ENCODE assay signal across 29 cellular contexts in the genomic region with DNA sequence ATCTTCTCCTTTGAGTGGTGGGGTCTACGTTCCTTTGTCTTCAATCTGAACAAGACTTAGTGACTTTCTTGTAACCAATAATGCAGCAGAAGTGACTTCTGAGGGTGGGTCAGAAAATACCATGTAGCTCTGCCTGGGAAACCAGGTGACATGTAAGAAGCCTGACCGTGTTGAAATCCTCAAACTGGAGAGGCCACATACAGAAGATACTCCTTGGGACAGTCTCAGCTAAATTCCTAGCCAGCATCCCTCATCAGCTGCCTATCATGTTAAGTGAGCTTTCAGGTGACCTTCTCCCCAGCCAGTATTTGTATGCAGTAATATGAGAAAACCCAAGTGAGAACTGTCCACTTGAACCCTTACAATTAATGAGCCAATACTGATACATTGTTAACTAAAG.
"Had no signal": no experiment of that assay in that cellular context is flagged by ENCODE, and none has a peak within 500 bp of the region (broad histone marks: within the 10 kb centered on the region; RNA-seq: fewer than 3 reads in every experiment).

No MANE protein-coding gene starts in this region.

- H3K27ac Mint-ChIP-seq: naive B cell; nephron progenitor cell; progenitor cell of endocrine pancreas; stimulated activated effector memory CD8-positive, alpha-beta T cell treated with anti-CD3 and anti-CD28 coated beads, Interleukin-12 subunit alpha, Interleukin-12 subunit beta, amount 100 ng/mL, for 72 hours; stimulated activated naive CD8-positive, alpha-beta T cell treated with anti-CD3 and anti-CD28 coated beads, Interleukin-15, amount 100 ng/mL, for 72 hours; type B pancreatic cell had no signal

- H3K9me3 ChIP-seq: ovary, psoas muscle, right lobe of liver, sigmoid colon, suprapubic skin, testis, tibial nerve, upper lobe of right lung, uterus had no signal

- H3K9ac ChIP-seq: parathyroid adenoma had no signal

- H3K4me3 Mint-ChIP-seq: naive B cell; nephron progenitor cell; neural crest cell; stimulated activated effector memory CD8-positive, alpha-beta T cell treated with anti-CD3 and anti-CD28 coated beads, Interleukin-12 subunit alpha, Interleukin-12 subunit beta, amount 100 ng/mL, for 72 hours; stimulated activated naive CD8-positive, alpha-beta T cell treated with anti-CD3 and anti-CD28 coated beads, Interleukin-15, amount 100 ng/mL, for 72 hours; type B pancreatic cell had no signal

- H3K4me1 ChIP-seq: parathyroid adenoma, testis, uterus had no signal

- H3K4me1 Mint-ChIP-seq: nephron progenitor cell had no signal

- H3K27me3 Mint-ChIP-seq: naive B cell; naive thymus-derived CD8-positive, alpha-beta T cell; progenitor cell of endocrine pancreas; stimulated activated naive CD8-positive, alpha-beta T cell treated with anti-CD3 and anti-CD28 coated beads, Interleukin-15, amount 100 ng/mL, for 72 hours; type B pancreatic cell had no signal

- ATAC-seq: naive thymus-derived CD8-positive, alpha-beta T cell; right cardiac atrium; right lobe of liver; stimulated activated effector memory CD8-positive, alpha-beta T cell treated with anti-CD3 and anti-CD28 coated beads, Interleukin-12 subunit alpha, Interleukin-12 subunit beta, amount 100 ng/mL, for 72 hours; stimulated activated naive CD8-positive, alpha-beta T cell treated with anti-CD3 and anti-CD28 coated beads, Interleukin-15, amount 100 ng/mL, for 72 hours; stimulated activated naive CD8-positive, alpha-beta T cell treated with anti-CD3 and anti-CD28 coated beads, Interleukin-15, Interleukin-2, amounts not matched to agents 100 U/mL and 50 U/mL, for 24 hours; upper lobe of right lung had no signal

- H3K27me3 ChIP-seq: ovary, right lobe of liver, sigmoid colon, suprapubic skin, testis, tibial nerve, upper lobe of right lung, uterus had no signal

- DNase-seq: naive B cell; naive thymus-derived CD8-positive, alpha-beta T cell; nephron progenitor cell; occipital lobe; ovary; posterior cingulate gyrus; psoas muscle; right cardiac atrium; right lobe of liver; sigmoid colon; small intestine; stimulated activated CD4-positive, alpha-beta T cell treated with anti-CD3 and anti-CD28 coated beads, Interleukin-15, amount 100 ng/mL, for 24 hours; stimulated activated CD4-positive, alpha-beta T cell treated with anti-CD3 and anti-CD28 coated beads, Interleukin-2, amount 100 ng/mL, for 24 hours; stimulated activated CD4-positive, alpha-beta T cell treated with anti-CD3 and anti-CD28 coated beads, Interleukin-2, amount 100 ng/mL, for 48 hours; stimulated activated CD4-positive, alpha-beta T cell treated with anti-CD3 and anti-CD28 coated beads, Interleukin-4, amount 100 ng/mL, for 24 hours; stimulated activated naive CD4-positive, alpha-beta T cell; stimulated activated naive CD8-positive, alpha-beta T cell treated with anti-CD3 and anti-CD28 coated beads, Interleukin-15, amount 100 ng/mL, for 72 hours; stimulated activated naive CD8-positive, alpha-beta T cell treated with anti-CD3 and anti-CD28 coated beads, Interleukin-15, Interleukin-2, amounts not matched to agents 100 U/mL and 50 U/mL, for 24 hours; substantia nigra; testis; upper lobe of right lung; uterus had no signal

- FAIRE-seq: small intestine had no signal

- H3K4me3 ChIP-seq: ovary, psoas muscle, right lobe of liver, sigmoid colon, suprapubic skin, testis, tibial nerve, upper lobe of right lung, uterus had no signal

- H2AFZ ChIP-seq: parathyroid adenoma had no signal

- H3K27ac ChIP-seq: ovary, parathyroid adenoma, psoas muscle, right lobe of liver, sigmoid colon, suprapubic skin, testis, tibial nerve, upper lobe of right lung, uterus had no signal

- H3K36me3 ChIP-seq: ovary, right lobe of liver, sigmoid colon, suprapubic skin, uterus had no signal

- H3K9me3 Mint-ChIP-seq: naive B cell; naive thymus-derived CD8-positive, alpha-beta T cell; nephron progenitor cell; neural crest cell; stimulated activated effector memory CD8-positive, alpha-beta T cell treated with anti-CD3 and anti-CD28 coated beads, Interleukin-12 subunit alpha, Interleukin-12 subunit beta, amount 100 ng/mL, for 72 hours; stimulated activated naive CD8-positive, alpha-beta T cell treated with anti-CD3 and anti-CD28 coated beads, Interleukin-15, amount 100 ng/mL, for 72 hours; type B pancreatic cell had no signal
